ENCODE assay signal across 9 cellular contexts in the genomic region with DNA sequence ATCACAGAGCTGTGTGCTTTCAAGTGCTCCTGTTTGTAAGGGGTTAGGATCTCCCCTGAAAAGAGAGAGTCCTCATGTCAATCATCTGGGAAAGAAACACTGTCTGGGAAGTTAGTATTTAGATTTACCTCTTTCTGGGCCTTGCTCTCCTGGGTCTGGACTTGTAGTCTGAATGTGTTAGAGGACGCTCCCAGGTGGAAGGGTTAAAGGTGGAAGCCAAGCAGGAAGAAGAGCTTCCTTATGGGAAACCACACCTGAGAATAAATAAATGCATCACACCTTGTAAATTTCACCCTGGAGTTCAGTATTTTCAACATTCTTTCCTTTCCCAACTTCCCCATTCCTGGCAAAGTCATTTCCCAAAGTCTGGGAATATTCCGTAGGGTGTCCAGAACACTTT. TPM values are rescaled to one million over a fixed set of nuclear protein-coding genes. Genes with fewer than 3 reads are reported as not detected.
A peak's percentile ranks its signal among the peaks of the same experiment; 100 is the strongest.
DNase-seq lines count a peak whose midpoint lies in the region; TF ChIP-seq lines count a peak whose summit lies in the region.
"Had no signal": no experiment of that assay in that cellular context is flagged by ENCODE, and none has a peak within 500 bp of the region (broad histone marks: within the 10 kb centered on the region; RNA-seq: fewer than 3 reads in every experiment).

No MANE protein-coding gene starts in this region.

- H3K4me3 ChIP-seq in GM12864 (ENCODE audit: low read depth, low read length) (peak overlapping the region; percentile 76; the same call in 1 of the 2 replicates), OCI-LY1 (ENCODE audit: low read depth, low read length, poor library complexity, severe bottlenecking) (peak overlapping the region; percentile 79), duodenal mucosa (ENCODE audit: low read depth in 1 of 2, low read length in 2 of 2) (peak overlapping the region; percentile 95), neural progenitor cell (peak overlapping the region; percentile 54)

- H4K20me1 ChIP-seq in OCI-LY1 (ENCODE audit: insufficient read depth, low read length) (no peaks in the 10 kb centered on the region), neural progenitor cell (ENCODE audit: low read depth) (no peaks in the 10 kb centered on the region)

- no peaks in the 10 kb centered on the region for H3K27me3 ChIP-seq in OCI-LY1 (ENCODE audit: insufficient read depth, low read length)
- H3K27me3 ChIP-seq in duodenal mucosa (ENCODE audit: control insufficient read depth in 1 of 2, insufficient read depth in 2 of 2, low read length in 2 of 2), result no peaks in the 10 kb centered on the region
- no peaks in the 10 kb centered on the region for H3K27me3 ChIP-seq in neural progenitor cell

- peaks cover 24% of the 10 kb centered on the region for H3K36me3 Mint-ChIP-seq in neural progenitor cell

- H3K79me2 ChIP-seq in OCI-LY1 (ENCODE audit: insufficient read depth, low read length) (no peaks in the 10 kb centered on the region), neural progenitor cell (ENCODE audit: low read depth) (no peaks in the 10 kb centered on the region)

- H3K4me1 ChIP-seq in OCI-LY1 (ENCODE audit: insufficient read depth, low read length, severe bottlenecking), result peaks cover 22% of the 10 kb centered on the region
- peaks cover 26 to 28% of the 10 kb centered on the region in 2 donors for H3K4me1 ChIP-seq in duodenal mucosa (ENCODE audit: control insufficient read depth in 1 of 2, insufficient read depth in 2 of 2, low read length in 2 of 2)
- H3K4me1 ChIP-seq in neural progenitor cell, result peaks cover 3% of the 10 kb centered on the region

- H3K4me3 Mint-ChIP-seq in neural progenitor cell, result peak overlapping the region; percentile 97

- H3K4me2 ChIP-seq in OCI-LY1 (ENCODE audit: low read length), result peak overlapping the region; percentile 81
- H3K4me2 ChIP-seq in neural progenitor cell, result peak overlapping the region; percentile 74

- H3K27ac ChIP-seq in OCI-LY1 (ENCODE audit: low read depth, low read length, poor library complexity, severe bottlenecking), result peak overlapping the region; percentile 85
- H3K27ac ChIP-seq in duodenal mucosa (ENCODE audit: low read depth, low read length), result peak overlapping the region; percentile 26
- H3K27ac ChIP-seq in neural progenitor cell, result no peak overlapping the region

- H3K9me3 Mint-ChIP-seq in neural progenitor cell, result peaks cover 17% of the 10 kb centered on the region

- H3K9me3 ChIP-seq in OCI-LY1 (ENCODE audit: low read length) (peaks cover 6% of the 10 kb centered on the region; the same call in 1 of the 2 replicates), duodenal mucosa (ENCODE audit: control insufficient read depth in 1 of 2, low read length in 2 of 2) (no peaks in the 10 kb centered on the region), neural progenitor cell (ENCODE audit: low read depth) (no peaks in the 10 kb centered on the region)

- H3F3A ChIP-seq in OCI-LY1 (ENCODE audit: insufficient read depth, low read length) (no peaks in the 10 kb centered on the region), neural progenitor cell (ENCODE audit: low read depth) (peaks cover 7% of the 10 kb centered on the region)

- no peaks in the 10 kb centered on the region for H3K9me2 ChIP-seq in OCI-LY1 (ENCODE audit: low read depth, low read length)

- H3K27me3 Mint-ChIP-seq in neural progenitor cell (ENCODE audit: insufficient read depth, low read depth), result peaks cover 9% of the 10 kb centered on the region

- no peak overlapping the region for H3K27ac Mint-ChIP-seq in neural progenitor cell

- H3K36me3 ChIP-seq in OCI-LY1 (ENCODE audit: insufficient read depth, low read length), result peaks cover 16% of the 10 kb centered on the region
- H3K36me3 ChIP-seq in duodenal mucosa (ENCODE audit: control insufficient read depth in 1 of 2, insufficient read depth in 2 of 2, low read length in 2 of 2), result peaks cover 3 to 10% of the 10 kb centered on the region in 2 donors
- H3K36me3 ChIP-seq in neural progenitor cell, result peaks cover 5% of the 10 kb centered on the region

- no peak for TF ChIP-seq CTCF in GM12864 (IDR thresholded peaks at IDR 0.05; ENCODE audit: low read depth, low read length, missing control alignments)
- no peak for TF ChIP-seq CTCF in OCI-LY1 (IDR thresholded peaks at IDR 0.05; ENCODE audit: low read length)
- no peak for TF ChIP-seq CTCF in neural progenitor cell (IDR thresholded peaks at IDR 0.05)

- DNase-seq in GM12864 (ENCODE audit: low read depth) (no peak), neural progenitor cell (ENCODE audit: low spot score) (no peak), kidney glomerular epithelial cell (lab: John Stamatoyannopoulos, UW) (no peak), GDM1 (lab: John Stamatoyannopoulos, UW) (no peak), medulla oblongata (ENCODE audit: extremely low spot score) (no peak), UCSD-AML1 (lab: John Stamatoyannopoulos, UW; ENCODE audit: unreplicated experiment) (no peak)
- DNase-seq: SHP77 treated with DMSO at 0.1 percent for 48 hours had no signal

- H3K4me1 Mint-ChIP-seq in neural progenitor cell, result peaks cover 22% of the 10 kb centered on the region

- H2AFZ ChIP-seq in OCI-LY1 (ENCODE audit: low read length) (no peak overlapping the region), neural progenitor cell (replicated peaks) (no peak overlapping the region)

- H3K9ac ChIP-seq in OCI-LY1 (ENCODE audit: low read length) (peak overlapping the region; percentile 88; the same call in 1 of the 2 replicates), duodenal mucosa (ENCODE audit: low read depth in 1 of 2, low read length in 2 of 2) (peak overlapping the region; percentile 27 to 87), neural progenitor cell (no peak overlapping the region)

RNA-seq across cellular contexts. Expression of gene PLGRKT, which starts 1.3 kb away (rescaled TPM):
- total RNA-seq in neural progenitor cell (ENCODE audit: low replicate concordance), result 37.7 and 38.4 TPM in 2 replicates

RNA-seq across cellular contexts. Expression of gene CD274, which starts 13.9 kb away (rescaled TPM):
- not detected in 2 replicates for total RNA-seq in neural progenitor cell (ENCODE audit: low replicate concordance)
